Comparison of ENCODE assay signal across 11 cellular contexts in the genomic region with DNA sequence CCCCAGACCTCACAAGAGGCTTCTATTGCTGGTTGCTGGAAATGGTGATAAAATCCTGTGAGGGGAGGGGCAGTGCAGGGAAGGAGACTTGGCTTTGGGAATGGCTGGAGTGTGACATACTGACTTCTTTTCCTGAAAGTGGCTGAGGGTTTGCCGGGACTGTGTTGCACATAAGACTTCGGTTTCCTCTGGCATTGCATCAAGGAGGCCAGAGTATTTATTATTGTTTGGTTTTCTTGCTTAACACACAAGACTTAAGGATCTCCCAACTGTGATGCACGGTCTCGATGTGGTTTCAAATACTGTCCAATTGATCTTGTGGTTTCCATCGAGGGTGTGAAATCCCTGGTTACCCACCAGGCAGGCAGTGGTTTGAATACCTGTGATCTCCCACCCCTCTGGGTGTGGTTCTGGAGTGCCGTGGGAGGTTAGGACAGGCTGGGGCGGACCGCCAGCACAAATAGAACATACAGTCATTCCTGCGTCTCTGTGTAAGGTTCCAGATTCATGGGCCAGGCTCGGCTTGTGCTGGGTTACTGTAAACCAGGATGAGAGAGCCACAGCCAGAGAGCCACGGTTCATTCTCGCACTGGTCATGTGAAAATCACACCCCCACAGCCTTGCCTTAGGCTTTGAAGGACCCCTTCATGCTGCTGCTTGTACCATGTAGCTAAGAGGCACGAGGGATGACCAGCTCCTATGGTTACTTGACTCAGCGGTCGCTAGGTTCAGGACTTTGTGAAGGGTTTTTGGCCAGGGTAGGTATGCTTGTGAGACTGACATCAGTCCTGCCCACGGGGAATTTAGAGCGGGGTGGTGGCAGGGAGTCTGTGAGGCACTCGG. TPM values are rescaled to one million over a fixed set of nuclear protein-coding genes. Genes with fewer than 3 reads are reported as not detected.
DNase-seq lines count a peak whose midpoint lies in the region; ATAC-seq and TF ChIP-seq lines count a peak whose summit lies in the region.
"Had no signal": no experiment of that assay in that cellular context is flagged by ENCODE, and none has a peak within 500 bp of the region (broad histone marks: within the 10 kb centered on the region; RNA-seq: fewer than 3 reads in every experiment).

No MANE protein-coding gene starts in this region.

- ATAC-seq in stimulated activated naive B cell treated with anti-CD40 and anti-IgM and Interleukin-4, amounts not matched to agents 10 μg/mL and 1 μg/mL and 100 μg/mL, for 72 hours (replicated peaks), result no peak
- ATAC-seq: activated CD4-positive, CD25-positive, alpha-beta regulatory T cell treated with anti-CD3 and anti-CD28 coated beads, Interleukin-2, amount 50 U/mL, for 24 hours had no signal

- H3K9ac ChIP-seq in subcutaneous abdominal adipose tissue (ENCODE audit: low read length in 5 of 5), result peak overlapping the region; percentile 33 to 88 (median 71)

- WGBS in lower leg skin, 2 donors, result 17 to 18% methylated on average over 18 of the region's 18 CpGs

- peaks cover 0 to 4% (median 0%) of the 10 kb centered on the region in 5 donors for H3K36me3 ChIP-seq in subcutaneous abdominal adipose tissue (ENCODE audit: control insufficient read depth in 5 of 5, insufficient read depth in 5 of 5, low read length in 5 of 5)

- H3K4me1 ChIP-seq in subcutaneous abdominal adipose tissue (ENCODE audit: control insufficient read depth in 5 of 5, insufficient read depth in 5 of 5, low read length in 5 of 5), result peaks cover 33 to 83% (median 75%) of the 10 kb centered on the region in 5 donors

- no peaks in the 10 kb centered on the region for H3K27me3 Mint-ChIP-seq in stimulated activated naive B cell treated with anti-CD40 and anti-IgM and Interleukin-4, amounts not matched to agents 10 μg/mL and 1 μg/mL and 100 μg/mL, for 72 hours
- H3K27me3 Mint-ChIP-seq: memory B cell had no signal

- H3K27me3 ChIP-seq in subcutaneous abdominal adipose tissue (ENCODE audit: control insufficient read depth in 5 of 5, insufficient read depth in 4 of 5, low read length in 5 of 5), result no peaks in the 10 kb centered on the region

- intact Hi-C loops in lower leg skin (cut with DNase I; ENCODE audit: low total_unique reads), result no loop called here

- no peak overlapping the region for H3K4me3 ChIP-seq in choroid plexus epithelial cell (ENCODE audit: low read depth, low read length)
- H3K4me3 ChIP-seq in lower leg skin (ENCODE audit: low read depth, poor library complexity, severe bottlenecking), result no peak overlapping the region
- peak overlapping the region in 4 of 5 donors; percentile 6 to 47 (median 18) for H3K4me3 ChIP-seq in subcutaneous abdominal adipose tissue (ENCODE audit: low read depth in 1 of 5, low read length in 5 of 5)

- peaks cover 29 to 57% of the 10 kb centered on the region in 2 donors for H3K4me1 Mint-ChIP-seq in stimulated activated naive B cell treated with anti-CD40 and anti-IgM and Interleukin-4, amounts not matched to agents 10 μg/mL and 1 μg/mL and 100 μg/mL, for 72 hours

- H3K4me3 Mint-ChIP-seq in stimulated activated naive B cell treated with anti-CD40 and anti-IgM and Interleukin-4, amounts not matched to agents 10 μg/mL and 1 μg/mL and 100 μg/mL, for 72 hours, result no peak overlapping the region
- H3K4me3 Mint-ChIP-seq: memory B cell had no signal

- DNase-seq in M059J (ENCODE audit: low read depth) (peak; percentile 11), choroid plexus epithelial cell (ENCODE audit: low read depth) (peak; percentile 98), lower leg skin (ENCODE audit: low spot score in 2 of 2) (peak; percentile 76 to 95), RPMI8226 (no peak), NCI-H1048 (lab: John Stamatoyannopoulos, UW) (no peak), mesenteric fat pad (ENCODE audit: low spot score) (no peak)
- no peak for DNase-seq in stimulated activated naive B cell treated with anti-CD40 and anti-IgM and Interleukin-4, amounts not matched to agents 10 μg/mL and 1 μg/mL and 100 μg/mL, for 72 hours

- peaks cover 17 to 43% of the 10 kb centered on the region in 2 donors for H3K36me3 Mint-ChIP-seq in stimulated activated naive B cell treated with anti-CD40 and anti-IgM and Interleukin-4, amounts not matched to agents 10 μg/mL and 1 μg/mL and 100 μg/mL, for 72 hours

- H3K27ac ChIP-seq in subcutaneous abdominal adipose tissue (ENCODE audit: low read depth, low read length), result peak overlapping the region; percentile 98

- no peaks in the 10 kb centered on the region for H3K9me3 ChIP-seq in subcutaneous abdominal adipose tissue (ENCODE audit: control insufficient read depth in 5 of 5, low read length in 5 of 5)

- H3K27ac Mint-ChIP-seq in stimulated activated naive B cell treated with anti-CD40 and anti-IgM and Interleukin-4, amounts not matched to agents 10 μg/mL and 1 μg/mL and 100 μg/mL, for 72 hours, result no peak overlapping the region
- H3K27ac Mint-ChIP-seq: memory B cell had no signal

- H3K9me3 Mint-ChIP-seq in stimulated activated naive B cell treated with anti-CD40 and anti-IgM and Interleukin-4, amounts not matched to agents 10 μg/mL and 1 μg/mL and 100 μg/mL, for 72 hours, result no peaks in the 10 kb centered on the region
- H3K9me3 Mint-ChIP-seq: memory B cell had no signal

- TF ChIP-seq POLR2A in lower leg skin (IDR thresholded peaks at IDR 0.05), result no peak

- no peak for TF ChIP-seq CTCF in choroid plexus epithelial cell (conservative IDR thresholded peaks at IDR 0.05; ENCODE audit: low read depth, low read length)
- TF ChIP-seq CTCF in lower leg skin (IDR thresholded peaks at IDR 0.05), result no peak

RNA-seq across cellular contexts. Expression of gene WBP1L, which starts 39.2 kb away (rescaled TPM):
- total RNA-seq in M059J (2014; rRNA removed; shearing (Covaris generic)), result 24.9 and 31.3 TPM in 2 replicates
- 100 to 1,000 TPM; 144 to 171 (median 163) TPM for total RNA-seq in lower leg skin
- total RNA-seq in mesenteric fat pad, result 98.0 TPM

RNA-seq across cellular contexts. Expression of gene CYP17A1, which starts 54.3 kb away (rescaled TPM):
- not detected in 2 replicates for total RNA-seq in M059J (2014; rRNA removed; shearing (Covaris generic))
- under 1 TPM in 1 of 4 donors, not detected in 3; 0.26 TPM for total RNA-seq in lower leg skin
- total RNA-seq in mesenteric fat pad, result not detected
- total RNA-seq: HT1080 had no signal

Comparison
In these comparisons a context has a peak if more than half of its experiments do, and no peak if none do; other contexts are left out.
1. DNase-seq: peak in M059J (single experiment), choroid plexus epithelial cell (single experiment) and lower leg skin (2 of 2); none in RPMI8226 (single experiment), NCI-H1048 (single experiment), stimulated activated naive B cell treated with anti-CD40 and anti-IgM and Interleukin-4, amounts not matched to agents 10 μg/mL and 1 μg/mL and 100 μg/mL, for 72 hours (single experiment) and mesenteric fat pad (single experiment).
2. H3K4me3 ChIP-seq: peak in subcutaneous abdominal adipose tissue (4 of 5); none in choroid plexus epithelial cell (single experiment) and lower leg skin (single experiment).